16 cellular contexts compared by ENCODE assay signal in the genomic region with DNA sequence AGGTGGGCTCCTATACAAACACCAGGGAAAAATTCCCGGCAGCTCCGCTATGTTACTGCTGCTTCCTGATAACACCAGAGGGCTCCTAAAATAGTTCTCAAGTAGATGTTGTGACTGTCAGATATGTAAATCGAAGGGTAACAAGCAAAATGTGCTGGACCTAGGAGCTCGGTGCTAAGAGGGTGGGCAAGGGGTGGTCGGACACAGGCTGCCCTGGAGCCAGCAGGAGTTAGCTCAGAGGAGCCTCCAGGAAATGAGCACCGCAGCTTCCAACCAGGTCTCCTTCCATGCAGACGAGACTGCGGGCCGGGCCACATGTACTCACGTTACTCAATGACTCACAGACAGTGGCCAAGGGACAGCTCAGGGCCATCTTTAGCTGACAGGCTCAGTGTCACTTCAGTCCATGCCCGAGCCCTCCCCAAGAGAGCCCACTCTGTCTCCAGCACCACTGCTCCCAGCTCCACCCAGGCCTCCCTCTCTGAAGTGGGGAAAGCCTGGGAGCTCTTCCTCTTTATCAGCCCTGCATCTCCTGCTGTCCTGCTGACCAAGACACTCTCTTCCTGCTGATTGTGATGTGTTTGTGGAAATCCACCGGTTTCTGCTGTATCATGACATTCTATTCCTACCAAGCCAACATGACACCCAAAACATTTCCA. TPM values are rescaled to one million over a fixed set of nuclear protein-coding genes. Genes with fewer than 3 reads are reported as not detected.
"Had no signal": no experiment of that assay in that cellular context is flagged by ENCODE, and none has a peak within 500 bp of the region (broad histone marks: within the 10 kb centered on the region; RNA-seq: fewer than 3 reads in every experiment).

No MANE protein-coding gene starts in this region.

- H3K9me3 Mint-ChIP-seq: activated CD4-positive, alpha-beta T cell treated with anti-CD3 and anti-CD28 coated beads, Interleukin-2, amount 10 ng/mL, durations not matched to agents 7 days and 5 days; central memory CD8-positive, alpha-beta T cell had no signal

- H3K4me3 Mint-ChIP-seq: activated CD4-positive, alpha-beta T cell treated with anti-CD3 and anti-CD28 coated beads, Interleukin-2, amount 10 ng/mL, durations not matched to agents 7 days and 5 days; activated naive CD8-positive, alpha-beta T cell; activated T-cell treated with anti-CD3 and anti-CD28 coated beads, Interleukin-2, amount 50 U/mL, for 72 hours; central memory CD8-positive, alpha-beta T cell; naive thymus-derived CD4-positive, alpha-beta T cell had no signal

- H3K9me3 ChIP-seq: neutrophil, thoracic aorta, upper lobe of right lung had no signal

- H3K36me3 Mint-ChIP-seq: activated naive CD8-positive, alpha-beta T cell; naive thymus-derived CD4-positive, alpha-beta T cell had no signal

- H3K36me3 ChIP-seq: neutrophil, stomach, thoracic aorta, upper lobe of right lung had no signal

- H3K4me1 Mint-ChIP-seq: activated CD4-positive, alpha-beta T cell treated with anti-CD3 and anti-CD28 coated beads, Interleukin-2, amount 10 ng/mL, durations not matched to agents 7 days and 5 days; central memory CD8-positive, alpha-beta T cell had no signal

- H3K27me3 Mint-ChIP-seq: activated CD4-positive, alpha-beta T cell treated with anti-CD3 and anti-CD28 coated beads, Interleukin-2, amount 10 ng/mL, durations not matched to agents 7 days and 5 days had no signal

- H3K4me1 ChIP-seq: stomach, upper lobe of right lung had no signal

- H3K27ac Mint-ChIP-seq: activated CD4-positive, alpha-beta T cell treated with anti-CD3 and anti-CD28 coated beads, Interleukin-2, amount 10 ng/mL, durations not matched to agents 7 days and 5 days; activated naive CD8-positive, alpha-beta T cell; activated T-cell treated with anti-CD3 and anti-CD28 coated beads, Interleukin-2, amount 50 U/mL, for 72 hours; naive thymus-derived CD4-positive, alpha-beta T cell had no signal

- H3K27ac ChIP-seq: neutrophil, stomach, thoracic aorta, upper lobe of right lung had no signal

- ATAC-seq: activated T-cell treated with anti-CD3 and anti-CD28 coated beads, Interleukin-2, amount 50 U/mL, for 72 hours; naive thymus-derived CD4-positive, alpha-beta T cell; upper lobe of right lung had no signal

- DNase-seq: activated CD4-positive, alpha-beta T cell treated with anti-CD3 and anti-CD28 coated beads, Interleukin-2, amount 10 ng/mL, durations not matched to agents 7 days and 5 days; activated CD8-positive, alpha-beta memory T cell treated with anti-CD3 and anti-CD28 coated beads, Interleukin-2, amount 50 U/mL, for 48 hours; activated gamma-delta T cell treated with Interleukin-2 at 50 U/mL for 16 hours; activated T-cell treated with anti-CD3 and anti-CD28 coated beads, Interleukin-2, amount 50 U/mL, for 72 hours; amniotic stem cell; dermis blood vessel endothelial cell; naive thymus-derived CD4-positive, alpha-beta T cell; retina; stomach; SW 1271; upper lobe of right lung had no signal

- H3K27me3 ChIP-seq: neutrophil, upper lobe of right lung had no signal

- H3K4me3 ChIP-seq: stomach, thoracic aorta, upper lobe of right lung had no signal

RNA-seq across cellular contexts. Expression of gene TMEM273, which starts 37.2 kb away (rescaled TPM):
- total RNA-seq: SK-MEL-5 had no signal
